Comparison of ENCODE assay signal across 11 cellular contexts in genomic region chr1:19696820-19697219, GRCh38. TPM values are rescaled to one million over a fixed set of nuclear protein-coding genes. Genes with fewer than 3 reads are reported as not detected.
"Had no signal": no experiment of that assay in that cellular context is flagged by ENCODE, and none has a peak within 500 bp of the region (broad histone marks: within the 10 kb centered on the region; RNA-seq: fewer than 3 reads in every experiment).

No MANE protein-coding gene starts in this region.

- H3K4me2 ChIP-seq: GM23338 had no signal

- H3K9ac ChIP-seq: GM23248 had no signal

- ATAC-seq: GM23338, HCT116 had no signal

- H3K4me3 ChIP-seq: GM23248, GM23338, HAP-1 had no signal

- DNase-seq: GM23248, GOT3, H7, H9, HCEC 1CT, HFFc6 had no signal

- H2AFZ ChIP-seq: GM23248, GM23338 had no signal

- H3K9me3 ChIP-seq: HAP-1 had no signal

- H3K4me1 ChIP-seq: HAP-1 had no signal

- FAIRE-seq: H54 had no signal

- H3K27ac ChIP-seq: GM23248 had no signal

- H3K36me3 ChIP-seq: HAP-1 had no signal

RNA-seq across cellular contexts. Expression of gene HTR6, which starts 32.1 kb away (rescaled TPM):
- total RNA-seq: GM23248, H4, HFFc6 had no signal
- polyA plus RNA-seq: GM23248 had no signal
